ENCODE assay signal across 19 cellular contexts in the genomic region with DNA sequence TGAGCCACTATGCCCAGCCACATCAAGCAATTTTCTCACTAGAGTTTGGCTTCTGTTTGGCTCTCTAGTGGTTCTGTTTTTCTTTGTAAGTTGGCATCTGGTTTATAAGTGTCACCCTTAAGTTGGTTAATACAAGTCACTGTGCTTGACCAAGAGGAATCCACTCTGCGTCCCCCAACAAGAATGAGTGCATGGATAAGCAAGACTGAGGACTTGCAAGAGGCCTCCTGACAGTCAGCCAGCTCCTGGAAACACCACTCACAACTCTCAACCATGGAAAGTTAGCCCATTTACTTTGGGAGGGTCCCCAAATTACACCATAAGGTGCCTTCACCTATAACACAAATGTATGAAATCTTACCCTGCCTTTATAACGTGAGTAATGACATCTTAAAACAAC. TPM values are rescaled to one million over a fixed set of nuclear protein-coding genes. Genes with fewer than 3 reads are reported as not detected.
A peak's percentile ranks its signal among the peaks of the same experiment; 100 is the strongest.
DNase-seq lines count a peak whose midpoint lies in the region; TF ChIP-seq lines count a peak whose summit lies in the region.
"Had no signal": no experiment of that assay in that cellular context is flagged by ENCODE, and none has a peak within 500 bp of the region (broad histone marks: within the 10 kb centered on the region; RNA-seq: fewer than 3 reads in every experiment).

No MANE protein-coding gene starts in this region.

- H3K36me3 Mint-ChIP-seq in activated naive CD4-positive, alpha-beta T cell treated with anti-CD3 and anti-CD28 coated beads, Interleukin-2, amount 50 U/mL, for 24 hours = peaks cover 23% of the 10 kb centered on the region
- H3K36me3 Mint-ChIP-seq in dendritic cell treated with granulocyte-macrophage colony-stimulating factor and Interleukin-4, amounts not matched to agents 40 ng/mL and 50 ng/mL, for 4 days (ENCODE audit: low read depth) = peaks cover 71% of the 10 kb centered on the region

- H3K4me3 ChIP-seq in NB4 (ENCODE audit: low read depth, low read length) = peak overlapping the region; percentile 39
- no peak overlapping the region for H3K4me3 ChIP-seq in BE2C (ENCODE audit: low read depth, low read length)
- H3K4me3 ChIP-seq: coronary artery, GM23248, stomach, tibial artery had no signal

- H3K4me1 ChIP-seq in BE2C = no peaks in the 10 kb centered on the region
- H3K4me1 ChIP-seq: parathyroid adenoma, tibial artery had no signal

- H3K4me1 Mint-ChIP-seq in activated naive CD4-positive, alpha-beta T cell treated with anti-CD3 and anti-CD28 coated beads, Interleukin-2, amount 50 U/mL, for 24 hours = peaks cover 94% of the 10 kb centered on the region
- peaks cover 66% of the 10 kb centered on the region for H3K4me1 Mint-ChIP-seq in dendritic cell treated with granulocyte-macrophage colony-stimulating factor and Interleukin-4, amounts not matched to agents 40 ng/mL and 50 ng/mL, for 4 days (ENCODE audit: low read depth)

- H3K9me3 ChIP-seq in BE2C = no peaks in the 10 kb centered on the region
- H3K9me3 ChIP-seq: stomach, tibial artery had no signal

- no peak for TF ChIP-seq POLR2A in NB4 (IDR thresholded peaks at IDR 0.05; ENCODE audit: extremely low read depth, insufficient read length)

- H3K27me3 ChIP-seq in BE2C = no peaks in the 10 kb centered on the region
- H3K27me3 ChIP-seq: stomach, tibial artery had no signal

- peaks cover 93% of the 10 kb centered on the region for H3K36me3 ChIP-seq in BE2C

- TF ChIP-seq CTCF in NB4 (IDR thresholded peaks at IDR 0.05; ENCODE audit: low read depth, low read length) = no peak
- no peak for TF ChIP-seq CTCF in BE2C (IDR thresholded peaks at IDR 0.05; ENCODE audit: low read depth, low read length)

- H3K4me3 Mint-ChIP-seq in activated naive CD4-positive, alpha-beta T cell treated with anti-CD3 and anti-CD28 coated beads, Interleukin-2, amount 50 U/mL, for 24 hours = peak overlapping the region; percentile 31
- no peak overlapping the region for H3K4me3 Mint-ChIP-seq in dendritic cell treated with granulocyte-macrophage colony-stimulating factor and Interleukin-4, amounts not matched to agents 40 ng/mL and 50 ng/mL, for 4 days
- H3K4me3 Mint-ChIP-seq: memory B cell had no signal

- intact Hi-C loops in dendritic cell treated with granulocyte-macrophage colony-stimulating factor and Interleukin-4, amounts not matched to agents 40 ng/mL and 50 ng/mL, for 4 days (cut with micrococcal nuclease) = no loop called here

- no peaks in the 10 kb centered on the region for H3K9me3 Mint-ChIP-seq in activated naive CD4-positive, alpha-beta T cell treated with anti-CD3 and anti-CD28 coated beads, Interleukin-2, amount 50 U/mL, for 24 hours
- H3K9me3 Mint-ChIP-seq in dendritic cell treated with granulocyte-macrophage colony-stimulating factor and Interleukin-4, amounts not matched to agents 40 ng/mL and 50 ng/mL, for 4 days = no peaks in the 10 kb centered on the region
- H3K9me3 Mint-ChIP-seq: memory B cell, neural crest cell had no signal

- no peak overlapping the region for H3K27ac Mint-ChIP-seq in activated naive CD4-positive, alpha-beta T cell treated with anti-CD3 and anti-CD28 coated beads, Interleukin-2, amount 50 U/mL, for 24 hours
- H3K27ac Mint-ChIP-seq in dendritic cell treated with granulocyte-macrophage colony-stimulating factor and Interleukin-4, amounts not matched to agents 40 ng/mL and 50 ng/mL, for 4 days = peak overlapping the region; percentile 73
- H3K27ac Mint-ChIP-seq: memory B cell had no signal

- DNase-seq in activated naive CD4-positive, alpha-beta T cell treated with Interleukin-2 at 50 U/mL for 16 hours = no peak
- DNase-seq in NB4 (ENCODE audit: low read depth) = no peak
- DNase-seq in 8988T = no peak
- DNase-seq in BE2C = no peak
- DNase-seq in stimulated activated CD8-positive, alpha-beta memory T cell treated with anti-CD3 and anti-CD28 coated beads, Interleukin-4, amount 100 ng/mL, for 48 hours = no peak
- DNase-seq: erythroblast, GM23248, NCI-H1436, Right ventricle myocardium superior, small intestine, stomach, T-helper 9 cell, tibial artery had no signal

- no peaks in the 10 kb centered on the region for H3K27me3 Mint-ChIP-seq in activated naive CD4-positive, alpha-beta T cell treated with anti-CD3 and anti-CD28 coated beads, Interleukin-2, amount 50 U/mL, for 24 hours
- H3K27me3 Mint-ChIP-seq in dendritic cell treated with granulocyte-macrophage colony-stimulating factor and Interleukin-4, amounts not matched to agents 40 ng/mL and 50 ng/mL, for 4 days = no peaks in the 10 kb centered on the region
- H3K27me3 Mint-ChIP-seq: memory B cell had no signal

RNA-seq across cellular contexts. Expression of gene RFWD3, which starts 7.6 kb away (rescaled TPM):
- 21.7 TPM for polyA plus RNA-seq in BE2C (2012; ENCODE audit: insufficient read depth, insufficient read length, low read depth)

RNA-seq across cellular contexts. Expression of gene MLKL, which starts 41.6 kb away (rescaled TPM):
- polyA plus RNA-seq in BE2C (2012; ENCODE audit: insufficient read depth, insufficient read length, low read depth) = not detected

RNA-seq across cellular contexts. Expression of gene GLG1, which starts 52.1 kb away (rescaled TPM):
- 40.2 TPM for polyA plus RNA-seq in BE2C (2012; ENCODE audit: insufficient read depth, insufficient read length, low read depth)
